8 cellular contexts compared by ENCODE assay signal in the genomic region with DNA sequence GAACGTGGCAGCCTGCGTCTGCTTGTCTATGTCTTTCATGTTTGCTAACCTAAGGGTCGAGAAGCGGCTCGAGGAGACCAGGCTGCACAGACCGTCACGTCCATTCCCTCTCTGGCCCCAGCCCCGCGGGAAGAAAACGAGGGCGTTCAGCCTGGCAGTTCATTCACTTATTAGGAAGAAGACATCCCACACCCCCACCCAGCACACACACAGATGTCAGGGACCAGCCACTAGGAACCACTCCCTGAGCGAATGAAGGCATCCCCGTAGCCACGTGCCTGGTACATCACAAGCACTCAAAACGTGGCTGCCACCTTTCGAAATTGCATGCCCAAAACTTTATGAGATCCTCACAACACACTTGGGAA. TPM values are rescaled to one million over a fixed set of nuclear protein-coding genes. Genes with fewer than 3 reads are reported as not detected.
A peak's percentile ranks its signal among the peaks of the same experiment; 100 is the strongest.
DNase-seq lines count a peak whose midpoint lies in the region; ATAC-seq and TF ChIP-seq lines count a peak whose summit lies in the region.

No MANE protein-coding gene starts in this region.

- H3K79me2 ChIP-seq in MM.1S (ENCODE audit: low read length) (0 out of 2 replicates have a peak, but pooled peaks cover 6% of the 10 kb centered on the region), osteoblast (ENCODE audit: insufficient read depth, low read length) (peaks cover 27% of the 10 kb centered on the region)

- TF ChIP-seq CTCF in MM.1S (IDR thresholded peaks at IDR 0.05; ENCODE audit: low read length): no peak
- TF ChIP-seq CTCF in osteoblast (IDR thresholded peaks at IDR 0.05; ENCODE audit: extremely low read depth, low read depth, low read length): no peak
- TF ChIP-seq CTCF in GM20000 (IDR thresholded peaks at IDR 0.05; ENCODE audit: extremely low read depth, missing control alignments): no peak

- H3K9me3 Mint-ChIP-seq in CD4-positive, CD25-positive, alpha-beta regulatory T cell: peaks cover 0 to 2% (median 0%) of the 10 kb centered on the region in 7 donors

- peak overlapping the region; percentile 82 for H3K4me3 ChIP-seq in CD4-positive, CD25-positive, alpha-beta regulatory T cell (ENCODE audit: low read depth, low read length)
- H3K4me3 ChIP-seq in MM.1S (ENCODE audit: low read length): peak overlapping the region; percentile 77
- H3K4me3 ChIP-seq in endocrine pancreas (ENCODE audit: control insufficient read depth, insufficient read depth, low read length): no peak overlapping the region
- peak overlapping the region; percentile 97 for H3K4me3 ChIP-seq in osteoblast (ENCODE audit: insufficient read depth, low read length)

- H3K4me1 ChIP-seq in CD4-positive, CD25-positive, alpha-beta regulatory T cell (ENCODE audit: control insufficient read depth, insufficient read depth, low read length, poor library complexity, severe bottlenecking): peaks cover 16% of the 10 kb centered on the region
- no peaks in the 10 kb centered on the region for H3K4me1 ChIP-seq in MM.1S (ENCODE audit: low read length)
- no peaks in the 10 kb centered on the region for H3K4me1 ChIP-seq in endocrine pancreas (ENCODE audit: control insufficient read depth, insufficient read depth, low read length)
- H3K4me1 ChIP-seq in osteoblast (ENCODE audit: insufficient read depth, low read length): peaks cover 17% of the 10 kb centered on the region

- no peaks in the 10 kb centered on the region for H3K9me3 ChIP-seq in CD4-positive, CD25-positive, alpha-beta regulatory T cell (ENCODE audit: control insufficient read depth in 2 of 2, low read length in 2 of 2)
- H3K9me3 ChIP-seq in MM.1S (replicated peaks; ENCODE audit: insufficient read depth, low read length): no peaks in the 10 kb centered on the region
- no peaks in the 10 kb centered on the region for H3K9me3 ChIP-seq in endocrine pancreas (ENCODE audit: control insufficient read depth, low read length)
- H3K9me3 ChIP-seq in osteoblast (ENCODE audit: low read depth, low read length): no peaks in the 10 kb centered on the region

- H2AFZ ChIP-seq in MM.1S (ENCODE audit: low read length) (peak overlapping the region; percentile 80; the same call in 1 of the 2 replicates), osteoblast (ENCODE audit: low read length) (peak overlapping the region; percentile 96)

- H3K27ac ChIP-seq in CD4-positive, CD25-positive, alpha-beta regulatory T cell (ENCODE audit: insufficient read depth, low read length, poor library complexity, severe bottlenecking): peak overlapping the region; percentile 89
- no peak overlapping the region for H3K27ac ChIP-seq in MM.1S (ENCODE audit: low read length)
- H3K27ac ChIP-seq in osteoblast (ENCODE audit: low read depth, low read length): peak overlapping the region; percentile 96

- no peak for ATAC-seq in CD4-positive, CD25-positive, alpha-beta regulatory T cell (ENCODE audit: low read depth in 2 of 2)
- no peak for ATAC-seq in GM21737 (IDR thresholded peaks at IDR 0.05; ENCODE audit: unreplicated experiment)

- H3K9me2 ChIP-seq in MM.1S (replicated peaks; ENCODE audit: insufficient read depth, low read length): no peaks in the 10 kb centered on the region

- H3K4me1 Mint-ChIP-seq in CD4-positive, CD25-positive, alpha-beta regulatory T cell: peaks cover 12 to 29% (median 22%) of the 10 kb centered on the region in 4 donors

- H4K20me1 ChIP-seq in MM.1S (ENCODE audit: insufficient read depth, low read length) (no peaks in the 10 kb centered on the region), osteoblast (ENCODE audit: insufficient read depth, low read length) (no peaks in the 10 kb centered on the region)

- peaks cover 5% of the 10 kb centered on the region for H3K36me3 ChIP-seq in CD4-positive, CD25-positive, alpha-beta regulatory T cell (ENCODE audit: control insufficient read depth, insufficient read depth, low read length)
- H3K36me3 ChIP-seq in MM.1S (replicated peaks; ENCODE audit: insufficient read depth, low read length) (no peaks in the 10 kb centered on the region), endocrine pancreas (ENCODE audit: control insufficient read depth, insufficient read depth, low read length) (no peaks in the 10 kb centered on the region), osteoblast (ENCODE audit: insufficient read depth, low read length) (peaks cover 13% of the 10 kb centered on the region)

- H3K27me3 Mint-ChIP-seq in CD4-positive, CD25-positive, alpha-beta regulatory T cell: peaks cover 29% of the 10 kb centered on the region

- peak overlapping the region in 2 of 3 donors; percentile 95 to 99 for H3K27ac Mint-ChIP-seq in CD4-positive, CD25-positive, alpha-beta regulatory T cell

- H3K4me3 Mint-ChIP-seq in CD4-positive, CD25-positive, alpha-beta regulatory T cell: peak overlapping the region; percentile 91 to 99 (median 95)

- no peak overlapping the region; the same call in 1 of the 2 replicates for H3K9ac ChIP-seq in MM.1S (ENCODE audit: low read length)
- peak overlapping the region; percentile 55 for H3K9ac ChIP-seq in endocrine pancreas (ENCODE audit: control insufficient read depth, insufficient read depth, low read length)

- H3K4me2 ChIP-seq in MM.1S (ENCODE audit: low read depth, low read length): peak overlapping the region; percentile 66
- peak overlapping the region; percentile 97 for H3K4me2 ChIP-seq in osteoblast (ENCODE audit: insufficient read depth, low read length)

- DNase-seq in CD4-positive, CD25-positive, alpha-beta regulatory T cell: no peak
- DNase-seq in MM.1S: no peak
- DNase-seq in osteoblast (ENCODE audit: insufficient read length, low spot score, missing footprints): peak; percentile 53
- no peak for DNase-seq in GM20000 (ENCODE audit: low spot score)
- DNase-seq in NCI-H774 (lab: John Stamatoyannopoulos, UW): no peak
- no peak for DNase-seq in central memory CD4-positive, alpha-beta T cell

- peaks cover 7% of the 10 kb centered on the region for H3K36me3 Mint-ChIP-seq in CD4-positive, CD25-positive, alpha-beta regulatory T cell

- no peaks in the 10 kb centered on the region for H3F3A ChIP-seq in MM.1S (ENCODE audit: insufficient read depth, low read length)

- no peaks in the 10 kb centered on the region for H3K27me3 ChIP-seq in CD4-positive, CD25-positive, alpha-beta regulatory T cell (ENCODE audit: control insufficient read depth, insufficient read depth, low read length)
- peaks cover 24% of the 10 kb centered on the region for H3K27me3 ChIP-seq in MM.1S (replicated peaks; ENCODE audit: insufficient read depth, low read length)
- H3K27me3 ChIP-seq in endocrine pancreas (ENCODE audit: control insufficient read depth, insufficient read depth, low read length): peaks cover 2% of the 10 kb centered on the region
- H3K27me3 ChIP-seq in osteoblast (ENCODE audit: insufficient read depth, low read length): no peaks in the 10 kb centered on the region

RNA-seq across cellular contexts. Expression of gene MTHFSD, which starts 0.7 kb away (rescaled TPM):
- total RNA-seq in CD4-positive, CD25-positive, alpha-beta regulatory T cell: 18.4 TPM
- polyA plus RNA-seq in CD4-positive, CD25-positive, alpha-beta regulatory T cell: 10 to 100 TPM; 13.4 to 19.4 (median 16.2) TPM
- total RNA-seq in osteoblast: 18.5 and 20.3 TPM in 2 replicates

RNA-seq across cellular contexts. Expression of gene FOXC2, which starts 10.9 kb away (rescaled TPM):
- total RNA-seq in CD4-positive, CD25-positive, alpha-beta regulatory T cell: not detected
- polyA plus RNA-seq in CD4-positive, CD25-positive, alpha-beta regulatory T cell: not detected
- total RNA-seq in osteoblast: 2.2 and 2.4 TPM in 2 replicates

RNA-seq across cellular contexts. Expression of gene FOXL1, which starts 22.6 kb away (rescaled TPM):
- total RNA-seq in CD4-positive, CD25-positive, alpha-beta regulatory T cell: not detected
- polyA plus RNA-seq in CD4-positive, CD25-positive, alpha-beta regulatory T cell: not detected
- total RNA-seq in osteoblast: 2.5 and 3.2 TPM in 2 replicates

RNA-seq across cellular contexts. Expression of gene FOXF1, which starts 45.4 kb away (rescaled TPM):
- not detected for total RNA-seq in CD4-positive, CD25-positive, alpha-beta regulatory T cell
- polyA plus RNA-seq in CD4-positive, CD25-positive, alpha-beta regulatory T cell: not detected
- not detected in 2 replicates for total RNA-seq in osteoblast
